ENCODE assay signal across 8 cellular contexts in genomic region chr17:75526555-75527270, GRCh38. TPM values are rescaled to one million over a fixed set of nuclear protein-coding genes. Genes with fewer than 3 reads are reported as not detected.
DNase-seq lines count a peak whose midpoint lies in the region; ATAC-seq and TF ChIP-seq lines count a peak whose summit lies in the region.
"Had no signal": no experiment of that assay in that cellular context is flagged by ENCODE, and none has a peak within 500 bp of the region (broad histone marks: within the 10 kb centered on the region; RNA-seq: fewer than 3 reads in every experiment).

No MANE protein-coding gene starts in this region.

- CTCF ChIA-PET in WTC11 (lab: Charles Lee): interaction anchor here (0.6 to 3.9 kb wide), 18 partner anchors 9 to 1175 kb away, joined by 3 to 65 read pairs (median 4); partner anchors contain the start of genes MIF4GD, SLC25A19, SMIM5 and TSEN54

- peak overlapping the region; percentile 83 for H3K4me3 Mint-ChIP-seq in WTC11

- intact Hi-C loops in sigmoid colon (cut with DNase I): no loop called here

- H3K4me1 Mint-ChIP-seq in WTC11: peaks cover 24% of the 10 kb centered on the region

- 13 to 49% methylated on average over 13 of the region's 13 CpGs for WGBS in sigmoid colon, 2 donors

- DNase-seq in WTC11 (ENCODE audit: low spot score): peak; percentile 49
- DNase-seq in sigmoid colon: no peak
- no peak for DNase-seq in cerebellum (ENCODE audit: low spot score)
- no peak for DNase-seq in medulla oblongata (ENCODE audit: extremely low spot score)
- DNase-seq in UCSD-AML1 (lab: John Stamatoyannopoulos, UW; ENCODE audit: unreplicated experiment): no peak

- peaks cover 4% of the 10 kb centered on the region; the same call in 1 of the 2 replicates for H3K27me3 ChIP-seq in HUES48 (ENCODE audit: control insufficient read depth, insufficient read depth, low read length)
- peaks cover 0 to 10% (median 0%) of the 10 kb centered on the region in 3 donors for H3K27me3 ChIP-seq in sigmoid colon

- H3K36me3 Mint-ChIP-seq in WTC11: peaks cover 10% of the 10 kb centered on the region; the same call in 1 of the 2 replicates

- ATAC-seq in WTC11: no peak

- H3K4me3 ChIP-seq in HUES48 (ENCODE audit: low read depth, low read length): peak overlapping the region; percentile 86
- H3K4me3 ChIP-seq in iPS-11a (ENCODE audit: low read depth, low read length): peak overlapping the region; percentile 47
- H3K4me3 ChIP-seq in sigmoid colon: peak overlapping the region in 3 of 4 donors; percentile 52 to 71 (median 68)

- H3K27ac Mint-ChIP-seq in WTC11: no peak overlapping the region

- peak overlapping the region; percentile 16; the same call in 1 of the 2 replicates for H3K9ac ChIP-seq in HUES48 (ENCODE audit: low read depth, low read length)

- TF ChIP-seq CTCF in WTC11 (IDR thresholded peaks at IDR 0.05): no peak
- no peak for TF ChIP-seq CTCF in sigmoid colon (IDR thresholded peaks at IDR 0.05)

- H3K36me3 ChIP-seq in HUES48 (ENCODE audit: control insufficient read depth, insufficient read depth, low read length) (peaks cover 22% of the 10 kb centered on the region), sigmoid colon (peaks cover 0 to 4% (median 0%) of the 10 kb centered on the region in 4 donors)

- H3K4me1 ChIP-seq in HUES48 (ENCODE audit: control insufficient read depth, insufficient read depth, low read length) (peaks cover 4% of the 10 kb centered on the region; the same call in 1 of the 2 replicates), sigmoid colon (peaks cover 0 to 22% (median 18%) of the 10 kb centered on the region in 4 donors)

- no peak for TF ChIP-seq EP300 in sigmoid colon (IDR thresholded peaks at IDR 0.05)

- H3K9me3 Mint-ChIP-seq in WTC11: no peaks in the 10 kb centered on the region

- H3K27ac ChIP-seq in HUES48 (ENCODE audit: low read depth, low read length) (no peak overlapping the region), sigmoid colon (peak overlapping the region in 1 of 4 donors; percentile 66)
- H3K27ac ChIP-seq: SJSA1 had no signal

- 0 out of 2 replicates have a peak, but pooled peaks cover 3% of the 10 kb centered on the region for H3K27me3 Mint-ChIP-seq in WTC11 (ENCODE audit: low read depth)

- peak in 1 of 2 donors; percentile 50 for TF ChIP-seq POLR2A in sigmoid colon (IDR thresholded peaks at IDR 0.05)

- POLR2A ChIA-PET in WTC11 (lab: Charles Lee): interaction anchor here (0.7 to 1.2 kb wide), 3 partner anchors 10 to 238 kb away, joined by 3 to 4 read pairs (median 4); partner anchors contain the start of gene TSEN54

- H3K9me3 ChIP-seq in HUES48 (ENCODE audit: control insufficient read depth, insufficient read depth, low read length): no peaks in the 10 kb centered on the region
- H3K9me3 ChIP-seq in sigmoid colon: no peaks in the 10 kb centered on the region

TF ChIP-seq in WTC11, 78 proteins besides CTCF, POLR2A, EP300 and RAD21:
- TF ChIP-seq NFATC4 (CRISPR knock-in tag; IDR thresholded peaks at IDR 0.05): no peak
- 0 out of 2 replicates have a peak, but pooled peaks have one; percentile 9 for TF ChIP-seq ZNF121 (CRISPR knock-in tag; IDR thresholded peaks at IDR 0.05)
- no peak for TF ChIP-seq ZBTB43 (CRISPR knock-in tag; IDR thresholded peaks at IDR 0.05)
- no peak for TF ChIP-seq NFYB (CRISPR knock-in tag; conservative IDR thresholded peaks at IDR 0.05; ENCODE audit: low read depth)

RNA-seq across cellular contexts. Expression of gene LLGL2, which starts 1.2 kb away (rescaled TPM):
- 94.3 to 103 TPM (median 97.0 TPM) in 3 replicates for total RNA-seq in WTC11 (2021)
- 1 to 10 TPM; 1.4 to 5.0 (median 3.4) TPM for total RNA-seq in sigmoid colon
- polyA plus RNA-seq in sigmoid colon: 100 to 1,000 TPM; 197 to 299 (median 294) TPM
- 1.1 TPM for total RNA-seq in cerebellum

RNA-seq across cellular contexts. Expression of gene TSEN54, which starts 10.4 kb away (rescaled TPM):
- total RNA-seq in WTC11 (2021) (47.8 to 53.4 TPM (median 51.5 TPM) in 3 replicates), sigmoid colon (10 to 100 TPM; 11.1 to 25.3 (median 21.3) TPM), cerebellum (9.4 TPM)
- 10 to 100 TPM; 32.4 to 43.7 (median 35.6) TPM for polyA plus RNA-seq in sigmoid colon

RNA-seq across cellular contexts. Expression of gene CASKIN2, which starts 11.4 kb away (rescaled TPM):
- 31.3 to 32.2 TPM (median 31.9 TPM) in 3 replicates for total RNA-seq in WTC11 (2021)
- total RNA-seq in sigmoid colon: 10 to 100 TPM in 3 of 4 donors, 1 to 10 TPM in 1; 10.0 to 14.7 (median 10.2) TPM
- polyA plus RNA-seq in sigmoid colon: 10 to 100 TPM in 1 of 3 donors, 1 to 10 TPM in 2; 4.8 to 12.9 (median 7.4) TPM
- total RNA-seq in cerebellum: 7.3 TPM

Comparison
In these comparisons a context has a peak if more than half of its experiments do, and no peak if none do; other contexts are left out.
1. RNA of gene LLGL2, which starts 1.2 kb away (total RNA-seq): 94.3 to 103 TPM in WTC11; 1.4 to 5.0 TPM in sigmoid colon and 1.1 TPM in cerebellum (single experiment); every median in the first group is over 10 times any median in the second.
2. Peak in every context shown above with its lines, with median percentiles within 50 percentile points of each other: H3K4me3 ChIP-seq.